In the genomic region with DNA sequence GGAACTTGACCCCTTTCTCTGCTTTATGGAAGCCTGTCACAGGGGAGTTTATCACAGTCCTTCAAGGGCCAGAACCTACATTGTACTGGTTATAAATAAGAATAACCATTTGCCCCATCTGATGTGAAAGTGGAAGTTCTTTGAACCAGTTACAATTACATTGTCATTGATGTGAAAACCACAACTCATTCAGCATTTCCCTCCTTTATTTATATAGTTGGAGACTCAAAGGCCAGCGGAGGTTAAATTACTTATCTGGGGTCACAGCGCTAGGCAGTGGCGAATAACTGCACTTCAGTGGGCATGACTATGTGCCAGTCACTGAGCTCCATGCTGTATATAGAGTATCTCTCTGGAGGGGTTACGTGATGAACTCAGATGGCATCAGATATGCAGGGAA, we compare ENCODE assay signal across 17 cellular contexts.
DNase-seq lines count a peak whose midpoint lies in the region; ATAC-seq lines count a peak whose summit lies in the region.
"Had no signal": no experiment of that assay in that cellular context is flagged by ENCODE, and none has a peak within 500 bp of the region (broad histone marks: within the 10 kb centered on the region; RNA-seq: fewer than 3 reads in every experiment).

No MANE protein-coding gene starts in this region.

- H3K9me3 Mint-ChIP-seq in activated naive CD8-positive, alpha-beta T cell treated with anti-CD3 and anti-CD28 coated beads, Interleukin-2, amount 50 U/mL, for 24 hours = no peaks in the 10 kb centered on the region
- H3K9me3 Mint-ChIP-seq in activated naive CD8-positive, alpha-beta T cell treated with anti-CD3 and anti-CD28 coated beads for 36 hours = peaks cover 2% of the 10 kb centered on the region
- no peaks in the 10 kb centered on the region for H3K9me3 Mint-ChIP-seq in stimulated activated naive B cell treated with anti-CD40 and anti-IgM and Interleukin-4, amounts not matched to agents 10 μg/mL and 1 μg/mL and 100 μg/mL, for 72 hours
- no peaks in the 10 kb centered on the region for H3K9me3 Mint-ChIP-seq in activated CD4-positive, alpha-beta T cell treated with anti-CD3 and anti-CD28 coated beads, Interleukin-2, amount 10 ng/mL, durations not matched to agents 24 days and 14 days
- H3K9me3 Mint-ChIP-seq: activated T-cell treated with anti-CD3 and anti-CD28 coated beads, Interleukin-2, amount 50 U/mL, for 4 hours had no signal

- peaks cover 2% of the 10 kb centered on the region for H3K27me3 Mint-ChIP-seq in activated naive CD8-positive, alpha-beta T cell treated with anti-CD3 and anti-CD28 coated beads, Interleukin-2, amount 50 U/mL, for 24 hours
- no peaks in the 10 kb centered on the region for H3K27me3 Mint-ChIP-seq in activated naive CD8-positive, alpha-beta T cell treated with anti-CD3 and anti-CD28 coated beads for 36 hours
- H3K27me3 Mint-ChIP-seq in stimulated activated naive B cell treated with anti-CD40 and anti-IgM and Interleukin-4, amounts not matched to agents 10 μg/mL and 1 μg/mL and 100 μg/mL, for 72 hours = peaks cover 0 to 20% of the 10 kb centered on the region in 2 donors
- peaks cover 2% of the 10 kb centered on the region for H3K27me3 Mint-ChIP-seq in activated CD4-positive, alpha-beta T cell treated with anti-CD3 and anti-CD28 coated beads, Interleukin-2, amount 10 ng/mL, durations not matched to agents 24 days and 14 days

- intact Hi-C loops in activated CD4-positive, alpha-beta T cell treated with anti-CD3 and anti-CD28 coated beads, Interleukin-2, amount 10 ng/mL, durations not matched to agents 24 days and 14 days (cut with micrococcal nuclease) = no loop called here

- DNase-seq in activated naive CD8-positive, alpha-beta T cell treated with anti-CD3 and anti-CD28 coated beads, Interleukin-2, amount 50 U/mL, for 24 hours = no peak
- no peak for DNase-seq in activated naive CD8-positive, alpha-beta T cell treated with anti-CD3 and anti-CD28 coated beads for 36 hours
- no peak for DNase-seq in stimulated activated naive B cell treated with anti-CD40 and anti-IgM and Interleukin-4, amounts not matched to agents 10 μg/mL and 1 μg/mL and 100 μg/mL, for 72 hours
- DNase-seq in activated CD4-positive, alpha-beta T cell treated with anti-CD3 and anti-CD28 coated beads, Interleukin-2, amount 10 ng/mL, durations not matched to agents 24 days and 14 days = no peak
- DNase-seq in DMS114 treated with DMSO at 0.1 percent for 48 hours (lab: John Stamatoyannopoulos, UW; ENCODE audit: unreplicated experiment) = no peak
- DNase-seq in SW480 (ENCODE audit: low spot score) = no peak
- DNase-seq: 8988T; activated T-cell treated with anti-CD3 and anti-CD28 coated beads, Interleukin-2, amount 50 U/mL, for 4 hours; cortex of kidney; KG1; NCI-H2029 treated with DMSO at 0.1 percent for 48 hours; NCI-H774; SK-N-SH; upper lobe of right lung had no signal

- no peaks in the 10 kb centered on the region for H3K36me3 Mint-ChIP-seq in activated naive CD8-positive, alpha-beta T cell treated with anti-CD3 and anti-CD28 coated beads, Interleukin-2, amount 50 U/mL, for 24 hours (ENCODE audit: low read depth)
- peaks cover 2% of the 10 kb centered on the region for H3K36me3 Mint-ChIP-seq in activated naive CD8-positive, alpha-beta T cell treated with anti-CD3 and anti-CD28 coated beads for 36 hours
- H3K36me3 Mint-ChIP-seq in stimulated activated naive B cell treated with anti-CD40 and anti-IgM and Interleukin-4, amounts not matched to agents 10 μg/mL and 1 μg/mL and 100 μg/mL, for 72 hours = no peaks in the 10 kb centered on the region
- peaks cover 5% of the 10 kb centered on the region for H3K36me3 Mint-ChIP-seq in activated CD4-positive, alpha-beta T cell treated with anti-CD3 and anti-CD28 coated beads, Interleukin-2, amount 10 ng/mL, durations not matched to agents 24 days and 14 days (ENCODE audit: low read depth)

- no peak overlapping the region for H3K27ac Mint-ChIP-seq in activated naive CD8-positive, alpha-beta T cell treated with anti-CD3 and anti-CD28 coated beads, Interleukin-2, amount 50 U/mL, for 24 hours
- H3K27ac Mint-ChIP-seq in activated naive CD8-positive, alpha-beta T cell treated with anti-CD3 and anti-CD28 coated beads for 36 hours = no peak overlapping the region
- no peak overlapping the region for H3K27ac Mint-ChIP-seq in stimulated activated naive B cell treated with anti-CD40 and anti-IgM and Interleukin-4, amounts not matched to agents 10 μg/mL and 1 μg/mL and 100 μg/mL, for 72 hours
- no peak overlapping the region for H3K27ac Mint-ChIP-seq in activated CD4-positive, alpha-beta T cell treated with anti-CD3 and anti-CD28 coated beads, Interleukin-2, amount 10 ng/mL, durations not matched to agents 24 days and 14 days

- ATAC-seq in activated naive CD8-positive, alpha-beta T cell treated with anti-CD3 and anti-CD28 coated beads, Interleukin-2, amount 50 U/mL, for 24 hours = peak; percentile 29
- peak; percentile 52 for ATAC-seq in HG02798 (IDR thresholded peaks at IDR 0.05; ENCODE audit: poor library complexity, unreplicated experiment)
- peak; percentile 81 for ATAC-seq in HG03571 (IDR thresholded peaks at IDR 0.05; ENCODE audit: unreplicated experiment)
- peak; percentile 93 to 94 for ATAC-seq in stimulated activated naive B cell treated with anti-CD40 and anti-IgM and Interleukin-4, amounts not matched to agents 10 μg/mL and 1 μg/mL and 100 μg/mL, for 72 hours (replicated peaks)
- ATAC-seq: activated CD4-positive, CD25-positive, alpha-beta regulatory T cell treated with anti-CD3 and anti-CD28 coated beads, Interleukin-2, amount 50 U/mL, for 24 hours; activated T-cell treated with anti-CD3 and anti-CD28 coated beads, Interleukin-2, amount 50 U/mL, for 4 hours; upper lobe of right lung had no signal

- H3K4me1 Mint-ChIP-seq in activated naive CD8-positive, alpha-beta T cell treated with anti-CD3 and anti-CD28 coated beads, Interleukin-2, amount 50 U/mL, for 24 hours = peaks cover 11% of the 10 kb centered on the region
- peaks cover 14% of the 10 kb centered on the region for H3K4me1 Mint-ChIP-seq in activated naive CD8-positive, alpha-beta T cell treated with anti-CD3 and anti-CD28 coated beads for 36 hours
- peaks cover 13 to 21% of the 10 kb centered on the region in 2 donors for H3K4me1 Mint-ChIP-seq in stimulated activated naive B cell treated with anti-CD40 and anti-IgM and Interleukin-4, amounts not matched to agents 10 μg/mL and 1 μg/mL and 100 μg/mL, for 72 hours
- H3K4me1 Mint-ChIP-seq in activated CD4-positive, alpha-beta T cell treated with anti-CD3 and anti-CD28 coated beads, Interleukin-2, amount 10 ng/mL, durations not matched to agents 24 days and 14 days = peaks cover 9% of the 10 kb centered on the region

- H3K4me3 Mint-ChIP-seq in activated naive CD8-positive, alpha-beta T cell treated with anti-CD3 and anti-CD28 coated beads, Interleukin-2, amount 50 U/mL, for 24 hours = no peak overlapping the region
- no peak overlapping the region for H3K4me3 Mint-ChIP-seq in activated naive CD8-positive, alpha-beta T cell treated with anti-CD3 and anti-CD28 coated beads for 36 hours
- no peak overlapping the region for H3K4me3 Mint-ChIP-seq in stimulated activated naive B cell treated with anti-CD40 and anti-IgM and Interleukin-4, amounts not matched to agents 10 μg/mL and 1 μg/mL and 100 μg/mL, for 72 hours
- no peak overlapping the region for H3K4me3 Mint-ChIP-seq in activated CD4-positive, alpha-beta T cell treated with anti-CD3 and anti-CD28 coated beads, Interleukin-2, amount 10 ng/mL, durations not matched to agents 24 days and 14 days
- H3K4me3 Mint-ChIP-seq: activated T-cell treated with anti-CD3 and anti-CD28 coated beads, Interleukin-2, amount 50 U/mL, for 4 hours had no signal

Comparison
In these comparisons a context has a peak if more than half of its experiments do, and no peak if none do; other contexts are left out.
1. ATAC-seq: peak in every context shown above with its lines; median percentile 94 in stimulated activated naive B cell treated with anti-CD40 and anti-IgM and Interleukin-4, amounts not matched to agents 10 μg/mL and 1 μg/mL and 100 μg/mL, for 72 hours; 81 in HG03571; 52 in HG02798; 29 in activated naive CD8-positive, alpha-beta T cell treated with anti-CD3 and anti-CD28 coated beads, Interleukin-2, amount 50 U/mL, for 24 hours.